10 cellular contexts compared by ENCODE assay signal in genomic region chr1:87812881-87813577, GRCh38.
A peak's percentile ranks its signal among the peaks of the same experiment; 100 is the strongest.
DNase-seq lines count a peak whose midpoint lies in the region; ATAC-seq and TF ChIP-seq lines count a peak whose summit lies in the region.
"Had no signal": no experiment of that assay in that cellular context is flagged by ENCODE, and none has a peak within 500 bp of the region (broad histone marks: within the 10 kb centered on the region; RNA-seq: fewer than 3 reads in every experiment).

No MANE protein-coding gene starts in this region.

- intact Hi-C loops in body of pancreas (cut with DNase I): no loop called here
- intact Hi-C loops in colonic mucosa (cut with DNase I): no loop called here

- H3K36me3 ChIP-seq in body of pancreas (replicated peaks in 1 of 2; ENCODE audit: insufficient read depth in 1 of 2, low read depth in 2 of 2) (no peaks in the 10 kb centered on the region), colonic mucosa (no peaks in the 10 kb centered on the region)

- peak; percentile 86 for ATAC-seq in GM18858 (IDR thresholded peaks at IDR 0.05; ENCODE audit: unreplicated experiment)
- ATAC-seq in GM21528 (IDR thresholded peaks at IDR 0.05; ENCODE audit: low FRiP score, unreplicated experiment): peak; percentile 82
- peak; percentile 80 for ATAC-seq in HG03135 (IDR thresholded peaks at IDR 0.05; ENCODE audit: unreplicated experiment)
- peak; percentile 65 for ATAC-seq in body of pancreas

- no peaks in the 10 kb centered on the region for H3K9me3 ChIP-seq in body of pancreas
- no peaks in the 10 kb centered on the region for H3K9me3 ChIP-seq in colonic mucosa

- H3K36me3 Mint-ChIP-seq in progenitor cell of endocrine pancreas (ENCODE audit: insufficient read depth): no peaks in the 10 kb centered on the region
- H3K36me3 Mint-ChIP-seq: CD8-positive, alpha-beta memory T cell had no signal

- no peak overlapping the region for H3K4me3 Mint-ChIP-seq in progenitor cell of endocrine pancreas (ENCODE audit: low read depth)
- H3K4me3 Mint-ChIP-seq: CD8-positive, alpha-beta memory T cell had no signal

- no peaks in the 10 kb centered on the region for H3K27me3 Mint-ChIP-seq in progenitor cell of endocrine pancreas

- peaks cover 4% of the 10 kb centered on the region for H3K9me3 Mint-ChIP-seq in progenitor cell of endocrine pancreas (ENCODE audit: low read depth)

- H3K4me3 ChIP-seq in body of pancreas (no peak overlapping the region), colonic mucosa (no peak overlapping the region)

- no peak overlapping the region for H3K27ac Mint-ChIP-seq in progenitor cell of endocrine pancreas

- H3K4me1 ChIP-seq in body of pancreas (peaks cover 8% of the 10 kb centered on the region), colonic mucosa (no peaks in the 10 kb centered on the region)

- TF ChIP-seq POLR2A in body of pancreas (IDR thresholded peaks at IDR 0.05): no peak

- no peak for DNase-seq in body of pancreas
- no peak for DNase-seq in GDM1 (lab: John Stamatoyannopoulos, UW)
- DNase-seq in colonic mucosa: no peak
- DNase-seq in hippocampal formation (lab: John Stamatoyannopoulos, UW): no peak
- DNase-seq in progenitor cell of endocrine pancreas (ENCODE audit: low spot score, unreplicated experiment): no peak
- DNase-seq: CD8-positive, alpha-beta memory T cell; SW 1271 had no signal

- 47 to 62% methylated on average over 6 of the region's 6 CpGs for WGBS in body of pancreas, 2 donors

- peaks cover 3% of the 10 kb centered on the region for H3K4me1 Mint-ChIP-seq in progenitor cell of endocrine pancreas (ENCODE audit: low read depth)
- H3K4me1 Mint-ChIP-seq: CD8-positive, alpha-beta memory T cell had no signal

- H3K9ac ChIP-seq in colonic mucosa (ENCODE audit: low read depth in 2 of 2, low read length in 2 of 2): no peak overlapping the region

- H3K27me3 ChIP-seq in body of pancreas (no peaks in the 10 kb centered on the region), colonic mucosa (no peaks in the 10 kb centered on the region)

- no peak for TF ChIP-seq CTCF in body of pancreas (IDR thresholded peaks at IDR 0.05)
- TF ChIP-seq CTCF in colonic mucosa (IDR thresholded peaks at IDR 0.05): no peak
- TF ChIP-seq CTCF in progenitor cell of endocrine pancreas (IDR thresholded peaks at IDR 0.05; ENCODE audit: unreplicated experiment): no peak

- no peak overlapping the region for H3K27ac ChIP-seq in body of pancreas
- no peak overlapping the region for H3K27ac ChIP-seq in colonic mucosa
